ENCODE assay signal across 15 cellular contexts in genomic region chr5:98794414-98795080, GRCh38.
"Had no signal": no experiment of that assay in that cellular context is flagged by ENCODE, and none has a peak within 500 bp of the region (broad histone marks: within the 10 kb centered on the region; RNA-seq: fewer than 3 reads in every experiment).

No MANE protein-coding gene starts in this region.

- H3K4me1 ChIP-seq: ascending aorta had no signal

- H3K4me3 Mint-ChIP-seq: activated naive CD4-positive, alpha-beta T cell treated with anti-CD3 and anti-CD28 coated beads, Interleukin-2, amount 10 ng/mL, durations not matched to agents 7 days and 5 days had no signal

- H3K27ac ChIP-seq: ascending aorta, lower lobe of right lung, parathyroid adenoma, spleen had no signal

- H3K9me3 Mint-ChIP-seq: activated naive CD4-positive, alpha-beta T cell treated with anti-CD3 and anti-CD28 coated beads, Interleukin-2, amount 10 ng/mL, durations not matched to agents 7 days and 5 days had no signal

- H3K9ac ChIP-seq: parathyroid adenoma had no signal

- H3K27ac Mint-ChIP-seq: activated naive CD4-positive, alpha-beta T cell treated with anti-CD3 and anti-CD28 coated beads, Interleukin-2, amount 10 ng/mL, durations not matched to agents 7 days and 5 days had no signal

- H2AFZ ChIP-seq: parathyroid adenoma had no signal

- H3K27me3 Mint-ChIP-seq: activated naive CD4-positive, alpha-beta T cell treated with anti-CD3 and anti-CD28 coated beads, Interleukin-2, amount 10 ng/mL, durations not matched to agents 7 days and 5 days had no signal

- DNase-seq: activated CD4-positive, alpha-beta T cell treated with anti-CD3 and anti-CD28 coated beads, Interleukin-2, amount 50 U/mL, for 4 hours; activated CD4-positive, CD25-positive, alpha-beta regulatory T cell treated with anti-CD3 and anti-CD28 coated beads, Interleukin-2, amount 50 U/mL, for 72 hours; activated naive CD4-positive, alpha-beta T cell treated with anti-CD3 and anti-CD28 coated beads, Interleukin-2, amount 10 ng/mL, durations not matched to agents 7 days and 5 days; activated T-cell treated with anti-CD3 and anti-CD28 coated beads for 4 hours; dermis blood vessel endothelial cell; erythroblast; lower lobe of right lung; midbrain; sigmoid colon; spleen had no signal

- H3K36me3 Mint-ChIP-seq: activated naive CD4-positive, alpha-beta T cell treated with anti-CD3 and anti-CD28 coated beads, Interleukin-2, amount 10 ng/mL, durations not matched to agents 7 days and 5 days had no signal

- H3K4me1 Mint-ChIP-seq: activated naive CD4-positive, alpha-beta T cell treated with anti-CD3 and anti-CD28 coated beads, Interleukin-2, amount 10 ng/mL, durations not matched to agents 7 days and 5 days had no signal

- H3K9me3 ChIP-seq: ascending aorta, lower lobe of right lung, sigmoid colon, spleen had no signal

- H3K4me3 ChIP-seq: ascending aorta, lower lobe of right lung, sigmoid colon, spleen had no signal

- FAIRE-seq: bronchial epithelial cell, islet of Langerhans, urothelium cell line had no signal

- ATAC-seq: lower lobe of right lung had no signal

- H3K27me3 ChIP-seq: ascending aorta, sigmoid colon, spleen had no signal
